In the genomic region with DNA sequence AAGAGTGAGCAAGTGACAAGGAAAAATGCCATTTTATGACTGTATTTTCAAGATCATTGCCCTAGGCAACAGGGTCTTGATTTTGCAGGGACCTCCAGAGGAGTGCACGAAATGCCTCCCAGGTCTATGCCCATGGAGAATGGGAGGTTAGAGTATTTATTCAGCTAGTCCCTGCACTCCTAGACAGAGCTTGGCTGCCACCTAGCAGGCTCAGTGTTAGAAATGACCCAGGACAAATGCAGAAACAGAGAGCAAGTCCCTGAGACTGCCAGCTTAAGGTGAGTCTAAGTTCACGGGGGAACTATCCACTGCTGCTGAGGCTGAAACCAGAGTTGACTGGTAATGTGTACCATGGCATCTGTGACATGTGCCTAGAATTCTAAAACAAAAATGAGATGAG, we compare ENCODE assay signal across 12 cellular contexts.
DNase-seq lines count a peak whose midpoint lies in the region; ATAC-seq, FAIRE-seq and TF ChIP-seq lines count a peak whose summit lies in the region.
"Had no signal": no experiment of that assay in that cellular context is flagged by ENCODE, and none has a peak within 500 bp of the region (broad histone marks: within the 10 kb centered on the region; RNA-seq: fewer than 3 reads in every experiment).

No MANE protein-coding gene starts in this region.

- H3K36me3 ChIP-seq in Karpas-422 (ENCODE audit: insufficient read depth, low read length) (no peaks in the 10 kb centered on the region), adipocyte (ENCODE audit: control insufficient read depth, insufficient read depth, low read length, severe bottlenecking) (no peaks in the 10 kb centered on the region)
- H3K36me3 ChIP-seq: suprapubic skin had no signal

- no peak for DNase-seq in D721Med (ENCODE audit: insufficient read length, low spot score)
- DNase-seq in Karpas-422, result peak; percentile 44
- peak; percentile 44 for DNase-seq in adipocyte (ENCODE audit: low read depth)
- DNase-seq in left lobe of liver (ENCODE audit: low spot score), result no peak
- no peak for DNase-seq in NCI-H2081 (lab: John Stamatoyannopoulos, UW)
- no peak for DNase-seq in KBM-7
- DNase-seq: activated CD4-positive, alpha-beta T cell treated with anti-CD3 and anti-CD28 coated beads for 1 hour; activated naive CD4-positive, alpha-beta T cell treated with anti-CD3 and anti-CD28 coated beads, Interleukin-2, amount 10 ng/mL, durations not matched to agents 7 days and 5 days had no signal

- no peaks in the 10 kb centered on the region for H3K79me2 ChIP-seq in Karpas-422 (ENCODE audit: low read length)

- no peaks in the 10 kb centered on the region for H3K9me2 ChIP-seq in Karpas-422 (replicated peaks; ENCODE audit: insufficient read depth, low read length)

- TF ChIP-seq CTCF in D721Med (IDR thresholded peaks at IDR 0.05; ENCODE audit: insufficient read depth, missing control alignments), result peak; percentile 31

- H3K4me3 ChIP-seq in Karpas-422 (ENCODE audit: low read length), result no peak overlapping the region
- H3K4me3 ChIP-seq in adipocyte (ENCODE audit: low read length), result no peak overlapping the region
- H3K4me3 ChIP-seq: suprapubic skin had no signal

- peak; percentile 44 for ATAC-seq in left lobe of liver
- ATAC-seq in GM18861 (IDR thresholded peaks at IDR 0.05; ENCODE audit: unreplicated experiment), result no peak
- ATAC-seq in GM19395 (IDR thresholded peaks at IDR 0.05; ENCODE audit: unreplicated experiment), result no peak

- H4K20me1 ChIP-seq in Karpas-422 (ENCODE audit: insufficient read depth, low read depth, low read length), result no peaks in the 10 kb centered on the region

- H3K4me2 ChIP-seq in Karpas-422 (ENCODE audit: low read depth, low read length, poor library complexity, severe bottlenecking), result no peak overlapping the region

- H3K27me3 ChIP-seq in Karpas-422 (ENCODE audit: low read length), result no peaks in the 10 kb centered on the region
- H3K27me3 ChIP-seq in adipocyte (replicated peaks; ENCODE audit: control insufficient read depth, insufficient read depth, low read length), result peaks cover 5% of the 10 kb centered on the region

- no peak overlapping the region for H3K27ac ChIP-seq in Karpas-422 (ENCODE audit: low read length)
- H3K27ac ChIP-seq: suprapubic skin had no signal

- H3K9me3 ChIP-seq in Karpas-422 (ENCODE audit: low read length), result no peaks in the 10 kb centered on the region
- peaks cover 7% of the 10 kb centered on the region for H3K9me3 ChIP-seq in adipocyte (ENCODE audit: control insufficient read depth, low read length)
- H3K9me3 ChIP-seq: suprapubic skin had no signal

- no peak for FAIRE-seq in D721Med (lab: Jason Lieb, UNC)
- FAIRE-seq: islet of Langerhans had no signal

- H3K9ac ChIP-seq in Karpas-422 (ENCODE audit: low read length) (no peak overlapping the region), adipocyte (ENCODE audit: low read length) (no peak overlapping the region)

- no peaks in the 10 kb centered on the region for H3K4me1 ChIP-seq in Karpas-422 (ENCODE audit: low read length)
- no peaks in the 10 kb centered on the region for H3K4me1 ChIP-seq in adipocyte (ENCODE audit: control insufficient read depth, insufficient read depth, low read length)
- H3K4me1 ChIP-seq: suprapubic skin had no signal

- H2AFZ ChIP-seq in Karpas-422 (ENCODE audit: low read length), result no peak overlapping the region

- in situ Hi-C loops in KBM-7 (cut with MboI; ENCODE audit: low pct_unique_long_range_greater_than_20kb, low sequenced_read_pairs), result no loop called here

Comparison
In these comparisons a context has a peak if more than half of its experiments do, and no peak if none do; other contexts are left out.
1. DNase-seq: peak in Karpas-422 (single experiment) and adipocyte (single experiment); none in D721Med (single experiment), left lobe of liver (single experiment), NCI-H2081 (0 of 2) and KBM-7 (single experiment).